17 cellular contexts compared by ENCODE assay signal in the genomic region with DNA sequence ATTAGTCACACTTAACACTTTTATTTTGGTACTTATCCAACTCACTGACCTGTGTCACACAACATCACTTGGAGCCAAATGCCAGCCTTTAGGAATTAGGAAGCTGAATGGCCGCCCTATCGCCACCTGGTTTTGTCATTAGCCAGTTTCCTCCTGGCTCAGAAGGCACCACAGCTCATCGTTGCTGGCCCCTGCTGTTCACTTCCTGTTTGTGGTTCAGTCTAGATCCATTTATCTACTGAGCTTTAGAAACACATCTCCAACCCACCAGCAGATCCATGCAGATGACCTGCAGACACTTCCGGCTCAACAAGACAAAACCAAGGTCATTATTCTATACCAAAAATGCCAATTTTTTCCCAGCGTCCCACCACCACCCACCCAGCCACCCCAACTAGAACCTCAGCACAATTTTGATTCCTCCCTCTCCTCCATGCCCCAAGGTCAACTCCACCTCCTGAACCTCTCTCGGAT.
"Had no signal": no experiment of that assay in that cellular context is flagged by ENCODE, and none has a peak within 500 bp of the region (broad histone marks: within the 10 kb centered on the region; RNA-seq: fewer than 3 reads in every experiment).

No MANE protein-coding gene starts in this region.

- H3K4me1 ChIP-seq: esophagus squamous epithelium, left lung, tibial artery had no signal

- H3K27me3 ChIP-seq: esophagus squamous epithelium, heart right ventricle, left lung, tibial artery had no signal

- H3K36me3 Mint-ChIP-seq: activated naive CD8-positive, alpha-beta T cell had no signal

- DNase-seq: activated CD4-positive, alpha-beta T cell treated with anti-CD3 and anti-CD28 coated beads for 1 hour; activated gamma-delta T cell treated with Interleukin-2 at 50 U/mL for 16 hours; effector CD8-positive, alpha-beta T cell; esophagus squamous epithelium; heart right ventricle; left lung; midbrain; nucleus accumbens; posterior cingulate gyrus; retina; stimulated activated naive CD8-positive, alpha-beta T cell treated with anti-CD3 and anti-CD28 coated beads, Interleukin-15, Interleukin-2, amounts not matched to agents 100 U/mL and 50 U/mL, for 24 hours; T-helper 9 cell; tibial artery; WERI-Rb-1 had no signal

- H3K9me3 Mint-ChIP-seq: dendritic cell treated with granulocyte-macrophage colony-stimulating factor and Interleukin-4, amounts not matched to agents 40 ng/mL and 50 ng/mL, for 4 days; nephron had no signal

- H3K4me3 ChIP-seq: esophagus squamous epithelium, heart right ventricle, left lung, tibial artery had no signal

- H3K27ac ChIP-seq: esophagus squamous epithelium, heart right ventricle, left lung, tibial artery, WERI-Rb-1 had no signal

- H3K27me3 Mint-ChIP-seq: activated naive CD8-positive, alpha-beta T cell; dendritic cell treated with granulocyte-macrophage colony-stimulating factor and Interleukin-4, amounts not matched to agents 40 ng/mL and 50 ng/mL, for 4 days had no signal

- H3K9me3 ChIP-seq: esophagus squamous epithelium, heart right ventricle, left lung, tibial artery had no signal

- H3K27ac Mint-ChIP-seq: activated naive CD8-positive, alpha-beta T cell; dendritic cell treated with granulocyte-macrophage colony-stimulating factor and Interleukin-4, amounts not matched to agents 40 ng/mL and 50 ng/mL, for 4 days; nephron had no signal

- H3K36me3 ChIP-seq: esophagus squamous epithelium, heart right ventricle, left lung, tibial artery, WERI-Rb-1 had no signal

- H3K4me3 Mint-ChIP-seq: activated naive CD8-positive, alpha-beta T cell; dendritic cell treated with granulocyte-macrophage colony-stimulating factor and Interleukin-4, amounts not matched to agents 40 ng/mL and 50 ng/mL, for 4 days; nephron had no signal

- H3K4me1 Mint-ChIP-seq: nephron had no signal
